In the genomic region with DNA sequence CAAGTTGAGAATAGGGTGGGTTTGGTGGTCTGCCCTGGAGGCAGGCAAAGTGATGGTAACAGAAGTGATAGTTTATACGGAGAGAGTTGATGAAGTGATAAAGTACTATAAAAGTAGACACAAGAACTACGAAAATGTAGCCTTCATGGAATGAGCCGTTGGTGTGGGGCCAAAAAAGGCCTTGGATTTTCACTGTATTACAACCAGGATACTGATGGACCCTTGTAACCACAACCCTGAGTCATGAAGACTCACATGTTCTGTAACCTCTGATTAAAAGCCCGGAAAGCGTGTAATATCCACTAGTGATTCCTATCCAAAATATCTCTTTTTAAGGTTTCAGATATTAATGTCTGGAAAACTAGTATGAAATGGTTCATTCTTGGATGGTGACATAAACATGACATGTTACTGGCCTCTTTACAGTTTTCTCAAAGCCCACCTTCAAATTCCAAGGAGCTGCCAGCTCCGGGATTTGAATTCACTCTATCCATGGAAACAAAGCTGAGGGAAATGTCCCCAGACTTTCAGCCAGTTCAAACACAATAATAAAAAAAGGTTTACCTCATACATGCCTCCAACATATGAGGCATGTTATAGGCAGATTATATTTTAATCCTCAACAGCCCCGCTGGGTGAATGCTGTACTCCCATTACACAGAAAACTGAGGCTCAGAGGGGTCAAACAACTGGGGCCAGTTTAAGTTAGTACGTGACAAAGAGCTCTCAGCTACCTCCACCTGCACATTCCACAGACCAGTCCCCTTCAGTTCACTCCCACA, we compare ENCODE assay signal across 9 cellular contexts. TPM values are rescaled to one million over a fixed set of nuclear protein-coding genes. Genes with fewer than 3 reads are reported as not detected.
A peak's percentile ranks its signal among the peaks of the same experiment; 100 is the strongest.
DNase-seq lines count a peak whose midpoint lies in the region; ATAC-seq and TF ChIP-seq lines count a peak whose summit lies in the region.
"Had no signal": no experiment of that assay in that cellular context is flagged by ENCODE, and none has a peak within 500 bp of the region (broad histone marks: within the 10 kb centered on the region; RNA-seq: fewer than 3 reads in every experiment).

No MANE protein-coding gene starts in this region.

- H3K27me3 ChIP-seq in CD4-positive, alpha-beta T cell (ENCODE audit: control insufficient read depth, insufficient read depth, low read length), result peaks cover 3% of the 10 kb centered on the region
- no peaks in the 10 kb centered on the region for H3K27me3 ChIP-seq in prostate gland (replicated peaks; ENCODE audit: insufficient read depth)

- no peaks in the 10 kb centered on the region for H3K9me3 Mint-ChIP-seq in CD4-positive, alpha-beta T cell
- H3K9me3 Mint-ChIP-seq in natural killer cell treated with Interleukin-12 subunit alpha and Interleukin-12 subunit beta and Interleukin-15 and Interleukin-18, amount 100 ng/mL, for 72 hours, result no peaks in the 10 kb centered on the region

- no peaks in the 10 kb centered on the region for H3K9me3 ChIP-seq in CD4-positive, alpha-beta T cell (ENCODE audit: control insufficient read depth, low read length)
- no peaks in the 10 kb centered on the region for H3K9me3 ChIP-seq in prostate gland

- POLR2A ChIA-PET in CD4-positive, alpha-beta T cell (lab: Charles Lee), result interaction anchor here (0.5 kb wide), 1 partner anchor 34 kb away, joined by 3 read pairs; no protein-coding TSS in a partner anchor

- peaks cover 11% of the 10 kb centered on the region for H3K4me1 ChIP-seq in prostate gland (replicated peaks)

- TF ChIP-seq POLR2A in prostate gland (IDR thresholded peaks at IDR 0.05), result no peak

- peaks cover 9% of the 10 kb centered on the region for H3K27me3 Mint-ChIP-seq in CD4-positive, alpha-beta T cell
- H3K27me3 Mint-ChIP-seq in natural killer cell treated with Interleukin-12 subunit alpha and Interleukin-12 subunit beta and Interleukin-15 and Interleukin-18, amount 100 ng/mL, for 72 hours, result peaks cover 13 to 17% of the 10 kb centered on the region in 2 donors

- ATAC-seq in CD4-positive, alpha-beta T cell (ENCODE audit: poor library complexity), result no peak
- ATAC-seq in natural killer cell treated with Interleukin-12 subunit alpha and Interleukin-12 subunit beta and Interleukin-15 and Interleukin-18, amount 100 ng/mL, for 72 hours, result no peak
- ATAC-seq in HG03354 (IDR thresholded peaks at IDR 0.05; ENCODE audit: poor library complexity, severe bottlenecking, unreplicated experiment), result no peak
- no peak for ATAC-seq in HG02571 (IDR thresholded peaks at IDR 0.05; ENCODE audit: unreplicated experiment)
- ATAC-seq in HG03439 (IDR thresholded peaks at IDR 0.05; ENCODE audit: unreplicated experiment), result no peak

- DNase-seq in CD4-positive, alpha-beta T cell, result no peak
- DNase-seq in LHCN-M2 (ENCODE audit: low read depth), result peak; percentile 96
- peak; percentile 91 to 95 for DNase-seq in cardiac fibroblast (ENCODE audit: low read depth in 2 of 2)
- DNase-seq in natural killer cell treated with Interleukin-12 subunit alpha and Interleukin-12 subunit beta and Interleukin-15 and Interleukin-18, amount 100 ng/mL, for 72 hours (ENCODE audit: low spot score), result no peak
- no peak for DNase-seq in prostate gland (ENCODE audit: low spot score)
- DNase-seq: SIG-M5 had no signal

- H3K27ac ChIP-seq in CD4-positive, alpha-beta T cell (ENCODE audit: low read depth, low read length), result no peak overlapping the region
- peak overlapping the region in 1 of 2 donors; percentile 9 for H3K27ac ChIP-seq in prostate gland

- intact Hi-C loops in CD4-positive, alpha-beta T cell (cut with DNase I, micrococcal nuclease), result loop anchor here in 1 of 2 experiments (5.0 kb wide), 1 partner anchor 70 kb away; no protein-coding TSS in a partner anchor
- intact Hi-C loops in prostate gland (cut with DNase I), result no loop called here

- no peak for TF ChIP-seq CTCF in CD4-positive, alpha-beta T cell (IDR thresholded peaks at IDR 0.05)
- TF ChIP-seq CTCF in cardiac fibroblast (IDR thresholded peaks at IDR 0.05; ENCODE audit: low read depth, low read length) (no peak), prostate gland (IDR thresholded peaks at IDR 0.05) (no peak)

- no peak overlapping the region for H3K27ac Mint-ChIP-seq in CD4-positive, alpha-beta T cell
- H3K27ac Mint-ChIP-seq in natural killer cell treated with Interleukin-12 subunit alpha and Interleukin-12 subunit beta and Interleukin-15 and Interleukin-18, amount 100 ng/mL, for 72 hours, result peak overlapping the region in 1 of 2 donors; percentile 33

- H3K36me3 Mint-ChIP-seq in CD4-positive, alpha-beta T cell (ENCODE audit: low read depth), result no peaks in the 10 kb centered on the region
- no peaks in the 10 kb centered on the region for H3K36me3 Mint-ChIP-seq in natural killer cell treated with Interleukin-12 subunit alpha and Interleukin-12 subunit beta and Interleukin-15 and Interleukin-18, amount 100 ng/mL, for 72 hours

- H3K36me3 ChIP-seq in prostate gland, result no peaks in the 10 kb centered on the region

- H3K4me3 ChIP-seq in cardiac fibroblast (replicated peaks in 1 of 2; ENCODE audit: low read depth in 2 of 2, low read length in 2 of 2) (no peak overlapping the region), prostate gland (no peak overlapping the region)

- CTCF ChIA-PET in CD4-positive, alpha-beta T cell (lab: Charles Lee), result interaction anchor here (1.1 to 4.0 kb wide), 4 partner anchors 9 to 303 kb away, joined by 3 to 20 read pairs (median 5); a partner anchor contains a TSS

- WGBS in prostate gland, result 66% methylated on average over 8 of the region's 8 CpGs

- peak overlapping the region; percentile 73 for H3K4me3 Mint-ChIP-seq in CD4-positive, alpha-beta T cell
- H3K4me3 Mint-ChIP-seq in natural killer cell treated with Interleukin-12 subunit alpha and Interleukin-12 subunit beta and Interleukin-15 and Interleukin-18, amount 100 ng/mL, for 72 hours, result peak overlapping the region; percentile 85

- peaks cover 17% of the 10 kb centered on the region for H3K4me1 Mint-ChIP-seq in CD4-positive, alpha-beta T cell (ENCODE audit: low read depth)
- H3K4me1 Mint-ChIP-seq in natural killer cell treated with Interleukin-12 subunit alpha and Interleukin-12 subunit beta and Interleukin-15 and Interleukin-18, amount 100 ng/mL, for 72 hours (ENCODE audit: low read depth in 2 of 2), result peaks cover 13 to 22% of the 10 kb centered on the region in 2 donors

RNA-seq across cellular contexts. Expression of a gene that starts 55.4 kb away (rescaled TPM):
- 10 to 100 TPM; 10.4 to 11.5 TPM for total RNA-seq in CD4-positive, alpha-beta T cell
- total RNA-seq in LHCN-M2 (2014; rRNA removed) (72.9 and 73.9 TPM in 2 replicates), prostate gland (10 to 100 TPM; 35.7 to 48.1 TPM)
- 110 TPM for polyA plus RNA-seq in LHCN-M2 (2012)
- 10 to 100 TPM; 36.5 to 49.9 TPM for total RNA-seq in natural killer cell treated with Interleukin-12 subunit alpha and Interleukin-12 subunit beta and Interleukin-15 and Interleukin-18, amount 100 ng/mL, for 72 hours

RNA-seq across cellular contexts. Expression of a gene that starts 55.5 kb away (rescaled TPM):
- 10 to 100 TPM; 11.4 to 12.8 TPM for total RNA-seq in CD4-positive, alpha-beta T cell
- total RNA-seq in LHCN-M2 (2014; rRNA removed) (38.2 and 39.0 TPM in 2 replicates), prostate gland (100 to 1,000 TPM in 1 of 2 donors, 10 to 100 TPM in 1; 50.9 to 113 TPM)
- 29.7 TPM for polyA plus RNA-seq in LHCN-M2 (2012)
- 10 to 100 TPM; 21.2 to 22.2 TPM for total RNA-seq in natural killer cell treated with Interleukin-12 subunit alpha and Interleukin-12 subunit beta and Interleukin-15 and Interleukin-18, amount 100 ng/mL, for 72 hours

Comparison
In these comparisons a context has a peak if more than half of its experiments do, and no peak if none do; other contexts are left out.
1. DNase-seq: peak in LHCN-M2 (single experiment) and cardiac fibroblast (2 of 2); none in CD4-positive, alpha-beta T cell (0 of 10), natural killer cell treated with Interleukin-12 subunit alpha and Interleukin-12 subunit beta and Interleukin-15 and Interleukin-18, amount 100 ng/mL, for 72 hours (single experiment) and prostate gland (single experiment).